Comparison of ENCODE assay signal across 22 cellular contexts in genomic region chr5:133110709-133111108, GRCh38. TPM values are rescaled to one million over a fixed set of nuclear protein-coding genes. Genes with fewer than 3 reads are reported as not detected.
DNase-seq lines count a peak whose midpoint lies in the region; ATAC-seq, FAIRE-seq and TF ChIP-seq lines count a peak whose summit lies in the region.
"Had no signal": no experiment of that assay in that cellular context is flagged by ENCODE, and none has a peak within 500 bp of the region (broad histone marks: within the 10 kb centered on the region; RNA-seq: fewer than 3 reads in every experiment).

No MANE protein-coding gene starts in this region.

- TF ChIP-seq POLR2A in A549 (IDR thresholded peaks at IDR 0.05; ENCODE audit: low read length): no peak
- no peak for TF ChIP-seq POLR2A in HCT116 (IDR thresholded peaks at IDR 0.05; ENCODE audit: borderline replicate concordance, extremely low read depth, insufficient read depth, insufficient read length)

- no peak overlapping the region for H3K18ac ChIP-seq in neuronal stem cell (ENCODE audit: low read length)

- H3K27me3 Mint-ChIP-seq in activated B cell treated with CpG ODN at 0.5 μM for 24 hours: no peaks in the 10 kb centered on the region
- H3K27me3 Mint-ChIP-seq in effector memory CD8-positive, alpha-beta T cell: no peaks in the 10 kb centered on the region
- H3K27me3 Mint-ChIP-seq: activated CD4-positive, alpha-beta memory T cell treated with anti-CD3 and anti-CD28 coated beads for 36 hours; activated naive CD4-positive, alpha-beta T cell treated with anti-CD3 and anti-CD28 coated beads, Interleukin-2, amount 50 U/mL, for 24 hours; activated T-helper 17 cell treated with anti-CD3 and anti-CD28 coated beads, Interleukin-2, amount 50 U/mL, for 72 hours; IgD-negative memory B cell; T-cell had no signal

- H3K9ac ChIP-seq in HCT116 (ENCODE audit: low read length) (no peak overlapping the region), neuronal stem cell (ENCODE audit: low read depth, low read length, poor library complexity) (no peak overlapping the region)

- ATAC-seq in A549 (peak; percentile 35 to 60; a peak in 3 of 6 replicates), HCT116 (no peak), activated B cell treated with CpG ODN at 0.5 μM for 24 hours (ENCODE audit: low read depth) (no peak), GM19023 (IDR thresholded peaks at IDR 0.05; ENCODE audit: unreplicated experiment) (no peak), GM18511 (IDR thresholded peaks at IDR 0.05; ENCODE audit: unreplicated experiment) (no peak)
- ATAC-seq in effector memory CD8-positive, alpha-beta T cell (replicated peaks): no peak

- H3K14ac ChIP-seq in neuronal stem cell (ENCODE audit: low read length): no peak overlapping the region

- peaks cover 13% of the 10 kb centered on the region; the same call in 2 of the 3 replicates for H3K4me1 ChIP-seq in A549
- H3K4me1 ChIP-seq in HCT116 (ENCODE audit: control insufficient read depth in 1 of 2, insufficient read depth in 2 of 2, low read length in 2 of 2): peaks cover 0 to 6% of the 10 kb centered on the region in 2 experiments; a peak in 1 of 4 replicates
- peaks cover 0 to 5% of the 10 kb centered on the region in 2 donors for H3K4me1 ChIP-seq in neuronal stem cell (ENCODE audit: control insufficient read depth in 2 of 2, insufficient read depth in 1 of 2, low read depth in 1 of 2, low read length in 2 of 2)

- H4K8ac ChIP-seq in neuronal stem cell (ENCODE audit: low read depth, low read length): no peak overlapping the region

- FAIRE-seq in A549 (lab: Jason Lieb, UNC): no peak
- FAIRE-seq: bronchial epithelial cell, colon had no signal

- H2BK5ac ChIP-seq in neuronal stem cell (ENCODE audit: low read length): no peak overlapping the region

- POLR2A ChIA-PET in A549 (lab: Yijun Ruan, JAX): interaction anchor here (0.9 kb wide), 1 partner anchor 135 kb away, joined by 4 read pairs; no protein-coding TSS in a partner anchor
- POLR2A ChIA-PET in HCT116 (lab: Charles Lee): no interaction called here
- POLR2A ChIA-PET in activated B cell treated with CpG ODN at 0.5 μM for 24 hours (lab: Charles Lee): no interaction called here

- H3K27me3 ChIP-seq in HCT116 (ENCODE audit: insufficient read depth, low read length) (no peaks in the 10 kb centered on the region), neuronal stem cell (ENCODE audit: control insufficient read depth in 3 of 3, insufficient read depth in 3 of 3, low read depth in 1 of 3, low read length in 3 of 3) (peaks cover 0 to 12% (median 0%) of the 10 kb centered on the region in 3 experiments)
- H3K27me3 ChIP-seq: BE2C, SJSA1 had no signal

- H3K79me2 ChIP-seq in HCT116 (ENCODE audit: insufficient read depth, low read length): no peaks in the 10 kb centered on the region

- 47% methylated on average over 6 of the region's 6 CpGs for WGBS in A549 (ENCODE audit: missing lambda C conversion rate)
- no CpG with 5 or more reads among the region's 6 CpGs for WGBS in neuronal stem cell (ENCODE audit: extremely low coverage in 2 of 2, insufficient read length in 2 of 2, insufficient replicate concordance in 1 of 2), 2 donors

- intact Hi-C loops in HCT116 (cut with micrococcal nuclease): loop anchor here (1.0 to 5.0 kb wide), 7 partner anchors 138 to 834 kb away; no protein-coding TSS in a partner anchor
- intact Hi-C loops in activated B cell treated with CpG ODN at 0.5 μM for 24 hours (cut with micrococcal nuclease): loop anchor here (1.0 to 10.0 kb wide), 12 partner anchors 177 to 1030 kb away; no protein-coding TSS in a partner anchor

- H2AFZ ChIP-seq in HCT116 (ENCODE audit: low read depth, low read length, poor library complexity, severe bottlenecking) (peak overlapping the region; percentile 91), neuronal stem cell (ENCODE audit: low read length) (peak overlapping the region; percentile 38)

- H3K79me1 ChIP-seq in neuronal stem cell (ENCODE audit: low read depth, low read length): no peaks in the 10 kb centered on the region

- TF ChIP-seq CTCF in A549 (IDR thresholded peaks at IDR 0.05) (no peak), HCT116 (IDR thresholded peaks at IDR 0.05 in 2 of 3, conservative IDR thresholded peaks at IDR 0.05 in 1 of 3; ENCODE audit: borderline replicate concordance in 1 of 3, insufficient read depth in 1 of 3, low read depth in 2 of 3, low read length in 2 of 3) (no peak), activated B cell treated with CpG ODN at 0.5 μM for 24 hours (IDR thresholded peaks at IDR 0.05) (no peak)

- H3K27ac ChIP-seq in A549 (peak overlapping the region; percentile 27 to 32; a peak in 4 of 6 replicates), HCT116 (ENCODE audit: low read depth, low read length) (no peak overlapping the region), neuronal stem cell (replicated peaks; ENCODE audit: low read length) (no peak overlapping the region)
- H3K27ac ChIP-seq: lower lobe of right lung, RWPE1, SJSA1 had no signal

- no peak for DNase-seq in A549 (ENCODE audit: low read depth in 1 of 2, low spot score in 1 of 2)
- no peak for DNase-seq in HCT116 (ENCODE audit: low read depth, low spot score)
- DNase-seq in activated B cell treated with CpG ODN at 0.5 μM for 24 hours: no peak
- no peak for DNase-seq in neuronal stem cell (ENCODE audit: low spot score)
- no peak for DNase-seq in effector memory CD8-positive, alpha-beta T cell
- no peak for DNase-seq in HuH-7.5 (ENCODE audit: low spot score)

- H3K9me3 ChIP-seq in A549 (no peaks in the 10 kb centered on the region), HCT116 (ENCODE audit: control insufficient read depth in 1 of 2, insufficient read depth in 1 of 2, low read depth in 1 of 2, low read length in 2 of 2) (no peaks in the 10 kb centered on the region), neuronal stem cell (replicated peaks in 1 of 2; ENCODE audit: control insufficient read depth in 2 of 2, insufficient read depth in 1 of 2, low read depth in 1 of 2, low read length in 2 of 2) (peaks cover 2 to 3% of the 10 kb centered on the region in 2 donors)
- H3K9me3 ChIP-seq: BE2C, lower lobe of right lung, SJSA1 had no signal

- no peak overlapping the region for H3K4ac ChIP-seq in neuronal stem cell (ENCODE audit: low read length)

- H3K4me3 ChIP-seq in A549 (no peak overlapping the region), HCT116 (replicated peaks in 1 of 2; ENCODE audit: low read depth in 1 of 2, low read length in 2 of 2) (no peak overlapping the region), neuronal stem cell (ENCODE audit: low read length in 2 of 2) (no peak overlapping the region)
- H3K4me3 ChIP-seq: GM12878, lower lobe of right lung, SJSA1 had no signal

- H4K91ac ChIP-seq in neuronal stem cell (ENCODE audit: low read depth, low read length, poor library complexity): no peak overlapping the region

- H3K27ac Mint-ChIP-seq in activated B cell treated with CpG ODN at 0.5 μM for 24 hours: peak overlapping the region; percentile 68
- H3K27ac Mint-ChIP-seq in effector memory CD8-positive, alpha-beta T cell: peak overlapping the region in 1 of 2 donors; percentile 54
- H3K27ac Mint-ChIP-seq: activated CD4-positive, alpha-beta memory T cell treated with anti-CD3 and anti-CD28 coated beads for 36 hours; activated naive CD4-positive, alpha-beta T cell treated with anti-CD3 and anti-CD28 coated beads, Interleukin-2, amount 50 U/mL, for 24 hours; activated T-helper 17 cell treated with anti-CD3 and anti-CD28 coated beads, Interleukin-2, amount 50 U/mL, for 72 hours; CD8-positive, alpha-beta T cell; IgD-negative memory B cell; natural killer cell treated with Interleukin-12 subunit alpha and Interleukin-12 subunit beta and Interleukin-15 and Interleukin-18, amount 100 ng/mL, for 72 hours; T-cell had no signal

- H3K4me3 Mint-ChIP-seq in activated B cell treated with CpG ODN at 0.5 μM for 24 hours: no peak overlapping the region
- no peak overlapping the region for H3K4me3 Mint-ChIP-seq in effector memory CD8-positive, alpha-beta T cell
- H3K4me3 Mint-ChIP-seq: activated CD4-positive, alpha-beta memory T cell treated with anti-CD3 and anti-CD28 coated beads for 36 hours; natural killer cell treated with Interleukin-12 subunit alpha and Interleukin-12 subunit beta and Interleukin-15 and Interleukin-18, amount 100 ng/mL, for 72 hours; T-cell had no signal

- TF ChIP-seq EP300 in A549 (IDR thresholded peaks at IDR 0.05): no peak

- no peak overlapping the region for H3K23ac ChIP-seq in neuronal stem cell (ENCODE audit: low read depth, low read length, poor library complexity)

- no TSS peak for BruUV-seq in HCT116 (replicated peaks; lab: Mats Ljungman, UMichigan)

- H3K9me3 Mint-ChIP-seq in activated B cell treated with CpG ODN at 0.5 μM for 24 hours: no peaks in the 10 kb centered on the region
- no peaks in the 10 kb centered on the region for H3K9me3 Mint-ChIP-seq in effector memory CD8-positive, alpha-beta T cell
- H3K9me3 Mint-ChIP-seq: activated CD4-positive, alpha-beta memory T cell treated with anti-CD3 and anti-CD28 coated beads for 36 hours; activated naive CD4-positive, alpha-beta T cell treated with anti-CD3 and anti-CD28 coated beads, Interleukin-2, amount 50 U/mL, for 24 hours; activated T-helper 17 cell treated with anti-CD3 and anti-CD28 coated beads, Interleukin-2, amount 50 U/mL, for 72 hours; CD8-positive, alpha-beta T cell; natural killer cell treated with Interleukin-12 subunit alpha and Interleukin-12 subunit beta and Interleukin-15 and Interleukin-18, amount 100 ng/mL, for 72 hours; T-cell had no signal

- no peak overlapping the region for H2BK12ac ChIP-seq in neuronal stem cell (ENCODE audit: low read length)

- H4K20me1 ChIP-seq in HCT116 (ENCODE audit: insufficient read depth): no peaks in the 10 kb centered on the region

- H3K4me1 Mint-ChIP-seq in activated B cell treated with CpG ODN at 0.5 μM for 24 hours: peaks cover 51% of the 10 kb centered on the region
- peaks cover 16 to 20% of the 10 kb centered on the region in 2 donors for H3K4me1 Mint-ChIP-seq in effector memory CD8-positive, alpha-beta T cell (ENCODE audit: low read depth in 2 of 2)

- H3K4me2 ChIP-seq in A549 (peak overlapping the region; percentile 48), HCT116 (ENCODE audit: low read length) (peak overlapping the region; percentile 17), neuronal stem cell (ENCODE audit: insufficient read depth, low read length, poor library complexity, severe bottlenecking) (no peak overlapping the region)

- H3K9me2 ChIP-seq in HCT116 (ENCODE audit: insufficient read depth): no peaks in the 10 kb centered on the region

- no peak overlapping the region for H2BK15ac ChIP-seq in neuronal stem cell (ENCODE audit: low read length)

- H3K36me3 ChIP-seq in HCT116 (ENCODE audit: control insufficient read depth in 1 of 2, insufficient read depth in 2 of 2, low read length in 2 of 2): peaks cover under 1 to 3% of the 10 kb centered on the region in 2 experiments; a peak in 2 of 4 replicates
- peaks cover 2 to 9% of the 10 kb centered on the region in 2 donors for H3K36me3 ChIP-seq in neuronal stem cell (replicated peaks in 1 of 2; ENCODE audit: control insufficient read depth in 2 of 2, insufficient read depth in 2 of 2, low read length in 2 of 2)
- H3K36me3 ChIP-seq: lower lobe of right lung had no signal

- CTCF ChIA-PET in A549 (lab: Yijun Ruan, JAX): interaction anchor here (0.6 to 12.7 kb wide), 49 partner anchors 9 to 929 kb away, joined by 3 to 302 read pairs (median 5); partner anchors contain the start of gene FSTL4
- CTCF ChIA-PET in HCT116 (lab: Charles Lee): interaction anchor here (0.8 to 3.2 kb wide), 6 partner anchors 109 to 834 kb away, joined by 3 to 36 read pairs (median 3); no protein-coding TSS in a partner anchor
- CTCF ChIA-PET in activated B cell treated with CpG ODN at 0.5 μM for 24 hours (lab: Charles Lee): interaction anchor here (0.9 to 2.5 kb wide), 12 partner anchors 19 to 1030 kb away, joined by 3 to 11 read pairs (median 4); no protein-coding TSS in a partner anchor

- H3K36me3 Mint-ChIP-seq in activated B cell treated with CpG ODN at 0.5 μM for 24 hours (ENCODE audit: low read depth): peaks cover under 1% of the 10 kb centered on the region
- H3K36me3 Mint-ChIP-seq in effector memory CD8-positive, alpha-beta T cell (ENCODE audit: insufficient read depth): peaks cover 3% of the 10 kb centered on the region
- H3K36me3 Mint-ChIP-seq: IgD-negative memory B cell; natural killer cell treated with Interleukin-12 subunit alpha and Interleukin-12 subunit beta and Interleukin-15 and Interleukin-18, amount 100 ng/mL, for 72 hours had no signal

- H2BK120ac ChIP-seq in neuronal stem cell (ENCODE audit: low read depth, low read length): no peak overlapping the region

- H2AK5ac ChIP-seq in neuronal stem cell (ENCODE audit: low read depth, low read length): no peak overlapping the region

- TF ChIP-seq RAD21 in A549 (conservative IDR thresholded peaks at IDR 0.05 in 1 of 2, IDR thresholded peaks at IDR 0.05 in 1 of 2) (no peak), HCT116 (IDR thresholded peaks at IDR 0.05; ENCODE audit: low read depth) (no peak)

- RAD21 ChIA-PET in HCT116 (lab: Charles Lee; ENCODE audit: low non-redundant PET in 1 of 2, low total read pairs in 2 of 2, uncharacterized antibody in 2 of 2, unreplicated experiment in 2 of 2): interaction anchor here in 1 of 2 experiments (1.1 to 1.5 kb wide), 3 partner anchors 136 to 146 kb away, joined by 3 to 4 read pairs (median 3); no protein-coding TSS in a partner anchor

RNA-seq across cellular contexts. Expression of gene HSPA4, which starts 58.9 kb away (rescaled TPM):
- polyA plus RNA-seq in A549 (2011; rRNA removed): 110 and 166 TPM in 2 replicates
- polyA plus RNA-seq in A549 (2012; cell fraction: cytosol; rRNA removed): 20.7 and 23.4 TPM in 2 replicates
- polyA plus RNA-seq in A549 (2012; cell fraction: nucleus; rRNA removed): 15.8 and 18.8 TPM in 2 replicates
- polyA plus RNA-seq in A549 (2017; fragmentation: RNase III; extraction: RNeasy Plus Mini Kit Qiagen cat#74134 plus additional on column Dnase treatment): 160 to 168 TPM (median 166 TPM) in 3 replicates
- 44.0 and 48.7 TPM in 2 replicates for polyA minus RNA-seq in A549 (2011; rRNA and poly(A)+ RNA removed)
- total RNA-seq in HCT116 (2021; ENCODE audit: unreplicated experiment): 212 TPM
- polyA plus RNA-seq in HCT116 (2012): 46.8 and 63.6 TPM in 2 replicates
- 152 and 162 TPM in 2 replicates for total RNA-seq in activated B cell treated with CpG ODN at 0.5 μM for 24 hours
- 102 TPM for polyA plus RNA-seq in neuronal stem cell (2013, experiment 1 of 2)
- polyA plus RNA-seq in neuronal stem cell (2013, experiment 2 of 2): 103 TPM

Comparison
In these comparisons a context has a peak if more than half of its experiments do, and no peak if none do; other contexts are left out.
1. ATAC-seq: peak in A549 (2 of 2); none in HCT116 (single experiment), activated B cell treated with CpG ODN at 0.5 μM for 24 hours (single experiment), GM19023 (single experiment), GM18511 (single experiment) and effector memory CD8-positive, alpha-beta T cell (single experiment).
2. H3K27ac ChIP-seq: peak in A549 (2 of 2); none in HCT116 (single experiment) and neuronal stem cell (single experiment).